In genomic region chr15:79427781-79428598, GRCh38 we compare ENCODE assay signal across 2 cellular contexts.
A peak's percentile ranks its signal among the peaks of the same experiment; 100 is the strongest.
TF ChIP-seq lines count a peak whose summit lies in the region.

No MANE protein-coding gene starts in this region.

TF ChIP-seq in HepG2, 621 proteins besides CTCF, POLR2A, EP300 and RAD21:
- no peak for TF ChIP-seq PAWR (CRISPR knock-in tag; IDR thresholded peaks at IDR 0.05; ENCODE audit: borderline replicate concordance)
- no peak for TF ChIP-seq CC2D1A (CRISPR knock-in tag; IDR thresholded peaks at IDR 0.05)
- no peak for TF ChIP-seq ZNF44 (CRISPR knock-in tag; IDR thresholded peaks at IDR 0.05)
- TF ChIP-seq MEIS2 (CRISPR knock-in tag; IDR thresholded peaks at IDR 0.05) = no peak
- no peak for TF ChIP-seq ZNF354B (CRISPR knock-in tag; IDR thresholded peaks at IDR 0.05)
- peak; percentile 69 for TF ChIP-seq PCBP2 (optimal IDR thresholded peaks at IDR 0.05; ENCODE audit: low read depth, low read length, poor library complexity, severe bottlenecking)
- TF ChIP-seq NAIF1 (CRISPR knock-in tag; IDR thresholded peaks at IDR 0.05; ENCODE audit: borderline replicate concordance) = no peak
- TF ChIP-seq PCBP1 (IDR thresholded peaks at IDR 0.05; ENCODE audit: borderline replicate concordance, low read depth, low read length) = 0 out of 2 replicates have a peak, but pooled peaks have one; percentile 61
- TF ChIP-seq HNRNPK (IDR thresholded peaks at IDR 0.05; ENCODE audit: low read depth, low read length, poor library complexity, severe bottlenecking) = peak; percentile 58
- no peak for TF ChIP-seq TGIF2 (CRISPR knock-in tag; IDR thresholded peaks at IDR 0.05)

TF ChIP-seq in K562, 482 proteins besides CTCF, POLR2A, EP300 and RAD21:
- peak; percentile 30 for TF ChIP-seq PCBP2 (IDR thresholded peaks at IDR 0.05; ENCODE audit: low read depth, low read length, poor library complexity, severe bottlenecking)
- TF ChIP-seq BCOR (IDR thresholded peaks at IDR 0.05) = no peak
